17 cellular contexts compared by ENCODE assay signal in genomic region chr11:64378335-64378884, GRCh38. TPM values are rescaled to one million over a fixed set of nuclear protein-coding genes. Genes with fewer than 3 reads are reported as not detected.
DNase-seq lines count a peak whose midpoint lies in the region; ATAC-seq, FAIRE-seq and TF ChIP-seq lines count a peak whose summit lies in the region.
"Had no signal": no experiment of that assay in that cellular context is flagged by ENCODE, and none has a peak within 500 bp of the region (broad histone marks: within the 10 kb centered on the region; RNA-seq: fewer than 3 reads in every experiment).

No MANE protein-coding gene starts in this region.

- ATAC-seq in left cardiac atrium: peak; percentile 45 to 55
- no peak for ATAC-seq in GM21717 (IDR thresholded peaks at IDR 0.05; ENCODE audit: unreplicated experiment)
- no peak for ATAC-seq in HG02588 (IDR thresholded peaks at IDR 0.05; ENCODE audit: unreplicated experiment)
- ATAC-seq in GM21367 (IDR thresholded peaks at IDR 0.05; ENCODE audit: unreplicated experiment): no peak
- ATAC-seq: activated T-cell treated with anti-CD3 and anti-CD28 coated beads, Interleukin-2, amount 50 U/mL, for 72 hours; sciatic nerve; T-helper 17 cell had no signal

- no peak for FAIRE-seq in D721Med (lab: Jason Lieb, UNC)

- H3K14ac ChIP-seq in trophoblast cell (ENCODE audit: low read length): peak overlapping the region; percentile 9

- H3K9ac ChIP-seq in trophoblast cell (ENCODE audit: low read length): peak overlapping the region; percentile 67

- no peak overlapping the region for H3K18ac ChIP-seq in trophoblast cell (ENCODE audit: low read length)

- no peaks in the 10 kb centered on the region for H3K27me3 ChIP-seq in trophoblast cell (ENCODE audit: insufficient read depth, low read length)
- H3K27me3 ChIP-seq: dorsolateral prefrontal cortex had no signal

- H2BK5ac ChIP-seq in trophoblast cell (ENCODE audit: low read depth, low read length, poor library complexity): no peak overlapping the region

- peaks cover 9 to 14% of the 10 kb centered on the region in 2 experiments for H3K4me1 ChIP-seq in trophoblast cell (ENCODE audit: control insufficient read depth in 1 of 2, insufficient read depth in 2 of 2, low read length in 2 of 2)

- peak overlapping the region; percentile 37 for H3K27ac ChIP-seq in RWPE1
- H3K27ac ChIP-seq in trophoblast cell (ENCODE audit: low read depth, low read length): no peak overlapping the region

- H4K8ac ChIP-seq in trophoblast cell (ENCODE audit: low read depth, low read length): no peak overlapping the region

- H3K4ac ChIP-seq in trophoblast cell (ENCODE audit: low read depth, low read length): no peak overlapping the region

- H3K23ac ChIP-seq in trophoblast cell (ENCODE audit: low read length): no peak overlapping the region

- H3K9me3 ChIP-seq in trophoblast cell (ENCODE audit: insufficient read depth, low read depth, low read length): peaks cover 3% of the 10 kb centered on the region

- no CpG with 5 or more reads among the region's 14 CpGs for WGBS in trophoblast cell (ENCODE audit: extremely low coverage, insufficient coverage, insufficient read length)

- H4K12ac ChIP-seq in trophoblast cell (ENCODE audit: low read depth, low read length): no peak overlapping the region

- peaks cover 6% of the 10 kb centered on the region for H3K79me1 ChIP-seq in trophoblast cell (ENCODE audit: low read length)

- no peaks in the 10 kb centered on the region for H3K79me2 ChIP-seq in trophoblast cell (ENCODE audit: control insufficient read depth, insufficient read depth, low read length, poor library complexity)

- peak overlapping the region; percentile 15 for H4K91ac ChIP-seq in trophoblast cell (ENCODE audit: low read depth, low read length)

- H2BK12ac ChIP-seq in trophoblast cell (ENCODE audit: low read length): peak overlapping the region; percentile 52

- TF ChIP-seq CTCF in RWPE1 (conservative IDR thresholded peaks at IDR 0.05; ENCODE audit: low read depth) (no peak), D721Med (IDR thresholded peaks at IDR 0.05; ENCODE audit: insufficient read depth, missing control alignments) (no peak)

- intact Hi-C loops in left cardiac atrium (cut with DNase I): no loop called here

- no peak overlapping the region for H2AFZ ChIP-seq in trophoblast cell (ENCODE audit: insufficient read depth, low read length, poor library complexity)

- peak overlapping the region; percentile 28 for H2BK120ac ChIP-seq in trophoblast cell (ENCODE audit: insufficient read depth, low read length, poor library complexity)

- POLR2A ChIA-PET in RWPE1 (lab: Yijun Ruan, JAX; ENCODE audit: low non-redundant PET): no interaction called here

- peaks cover 0 to 2% of the 10 kb centered on the region in 2 experiments for H3K36me3 ChIP-seq in trophoblast cell (ENCODE audit: control insufficient read depth in 1 of 2, insufficient read depth in 2 of 2, low read length in 2 of 2)

- no peak overlapping the region for H3K4me2 ChIP-seq in trophoblast cell (ENCODE audit: low read length)

- peak overlapping the region; percentile 80 for H2AK5ac ChIP-seq in trophoblast cell (ENCODE audit: low read length)

- peak; percentile 77 for DNase-seq in DMS79 treated with DMSO at 0.1 percent for 48 hours (lab: John Stamatoyannopoulos, UW)
- DNase-seq in RWPE1 (ENCODE audit: low spot score): no peak
- DNase-seq in left cardiac atrium: no peak
- no peak for DNase-seq in trophoblast cell
- DNase-seq in D721Med (ENCODE audit: insufficient read length, low spot score): no peak
- DNase-seq: activated CD4-positive, alpha-beta T cell treated with anti-CD3 and anti-CD28 coated beads, Interleukin-2, amount 10 ng/mL, durations not matched to agents 7 days and 5 days; activated T-cell treated with anti-CD3 and anti-CD28 coated beads, Interleukin-2, amount 50 U/mL, for 72 hours; CD4-positive, alpha-beta memory T cell; naive B cell; NCI-H226; stimulated activated naive CD4-positive, alpha-beta T cell treated with Interleukin-2 at 50 U/mL for 16 hours; T-helper 17 cell had no signal

- CTCF ChIA-PET in RWPE1 (lab: Yijun Ruan, JAX): interaction anchor here (0.6 kb wide), 1 partner anchor 27 kb away, joined by 4 read pairs; no protein-coding TSS in a partner anchor

- no peak overlapping the region for H3K4me3 ChIP-seq in trophoblast cell (ENCODE audit: low read depth, low read length)

RNA-seq across cellular contexts. Expression of gene RPS6KA4, which starts 19.4 kb away (rescaled TPM):
- 10 to 100 TPM; 18.1 to 20.1 TPM for total RNA-seq in left cardiac atrium
- polyA plus RNA-seq in trophoblast cell (2013): 23.3 and 25.4 TPM in 2 replicates

RNA-seq across cellular contexts. Expression of gene CCDC88B, which starts 38.4 kb away (rescaled TPM):
- 10 to 100 TPM in 1 of 2 donors, 1 to 10 TPM in 1; 9.2 to 10.6 TPM for total RNA-seq in left cardiac atrium
- polyA plus RNA-seq in trophoblast cell (2013): 1.8 and 2.0 TPM in 2 replicates

Comparison
In these comparisons a context has a peak if more than half of its experiments do, and no peak if none do; other contexts are left out.
1. ATAC-seq: peak in left cardiac atrium (2 of 2); none in GM21717 (single experiment), HG02588 (single experiment) and GM21367 (single experiment).